Comparison of ENCODE assay signal across 8 cellular contexts in genomic region chr12:76763746-76764675, GRCh38. TPM values are rescaled to one million over a fixed set of nuclear protein-coding genes. Genes with fewer than 3 reads are reported as not detected.
A peak's percentile ranks its signal among the peaks of the same experiment; 100 is the strongest.
DNase-seq lines count a peak whose midpoint lies in the region; ATAC-seq and TF ChIP-seq lines count a peak whose summit lies in the region.

Gene ZDHHC17, plus strand, starts transcription at chr12:76764115. Its CDS starts 122 bp downstream, at chr12:76764237.

- H3K4me1 ChIP-seq in Peyer's patch (peaks cover 0 to 26% (median 8%) of the 10 kb centered on the region in 4 donors), esophagus muscularis mucosa (peaks cover 40 to 50% (median 45%) of the 10 kb centered on the region in 4 donors), muscle layer of duodenum (ENCODE audit: control insufficient read depth in 1 of 2, insufficient read depth in 2 of 2, low read length in 2 of 2) (peaks cover 6 to 29% of the 10 kb centered on the region in 2 donors)

- ATAC-seq in GM21786 (IDR thresholded peaks at IDR 0.05; ENCODE audit: unreplicated experiment) = peak; percentile 87

- intact Hi-C loops in esophagus muscularis mucosa (cut with DNase I) = loop anchor here (5.0 kb wide), 1 partner anchor 113 kb away; the partner anchor contains the start of gene CSRP2

- DNase-seq in DMS79 (lab: John Stamatoyannopoulos, UW) (peak; percentile 89), Peyer's patch (peak; percentile 87 to 96 (median 94)), esophagus muscularis mucosa (ENCODE audit: extremely low spot score) (peak; percentile 96)
- peak; percentile 94 for DNase-seq in activated T-cell treated with anti-CD3 and anti-CD28 coated beads, Interleukin-2, amount 50 U/mL, for 48 hours
- DNase-seq in stimulated activated CD8-positive, alpha-beta memory T cell treated with anti-CD3 and anti-CD28 coated beads, Interleukin-7, amount 100 ng/mL, for 24 hours (ENCODE audit: low read depth) = peak; percentile 83

- TF ChIP-seq POLR2A in Peyer's patch (IDR thresholded peaks at IDR 0.05) = peak; percentile 53 to 69
- peak; percentile 29 for TF ChIP-seq POLR2A in esophagus muscularis mucosa (IDR thresholded peaks at IDR 0.05; ENCODE audit: low read depth)

- WGBS in esophagus muscularis mucosa = 1% methylated on average over 21 of the region's 93 CpGs

- TF ChIP-seq EP300 in esophagus muscularis mucosa (IDR thresholded peaks at IDR 0.05) = no peak

- H3K27me3 ChIP-seq in Peyer's patch = no peaks in the 10 kb centered on the region
- H3K27me3 ChIP-seq in esophagus muscularis mucosa = no peaks in the 10 kb centered on the region
- no peaks in the 10 kb centered on the region for H3K27me3 ChIP-seq in muscle layer of duodenum (ENCODE audit: low read depth, low read length)

- peak within 1 kb of the TSS; percentile 66 to 97 (median 82) for H3K4me3 ChIP-seq in Peyer's patch
- peak within 1 kb of the TSS; percentile 72 to 76 (median 74) for H3K4me3 ChIP-seq in esophagus muscularis mucosa
- H3K4me3 ChIP-seq in muscle layer of duodenum (ENCODE audit: low read depth in 1 of 2, low read length in 2 of 2) = peak within 1 kb of the TSS; percentile 83 to 85

- H3K36me3 ChIP-seq in KOPT-K1 (ENCODE audit: insufficient read depth, low read length) = no peaks in the 10 kb centered on the region
- H3K36me3 ChIP-seq in Peyer's patch = no peaks in the 10 kb centered on the region
- no peaks in the 10 kb centered on the region for H3K36me3 ChIP-seq in esophagus muscularis mucosa
- peaks cover 0 to 3% of the 10 kb centered on the region in 2 donors for H3K36me3 ChIP-seq in muscle layer of duodenum (ENCODE audit: control insufficient read depth in 1 of 2, insufficient read depth in 2 of 2, low read length in 2 of 2)

- H3K9me3 ChIP-seq in KOPT-K1 (ENCODE audit: insufficient read depth, low read length, poor library complexity, severe bottlenecking) = no peaks in the 10 kb centered on the region
- H3K9me3 ChIP-seq in Peyer's patch = no peaks in the 10 kb centered on the region
- H3K9me3 ChIP-seq in esophagus muscularis mucosa = no peaks in the 10 kb centered on the region
- no peaks in the 10 kb centered on the region for H3K9me3 ChIP-seq in muscle layer of duodenum (ENCODE audit: control insufficient read depth in 1 of 2, low read length in 2 of 2)

- peak in 3 of 6 experiments; percentile 7 to 20 (median 17) for TF ChIP-seq CTCF in Peyer's patch (IDR thresholded peaks at IDR 0.05)
- TF ChIP-seq CTCF in esophagus muscularis mucosa (IDR thresholded peaks at IDR 0.05) = no peak

- H3K27ac ChIP-seq in KOPT-K1 (ENCODE audit: low read depth, low read length, poor library complexity, severe bottlenecking) (peak within 1 kb of the TSS; percentile 92), Peyer's patch (peak within 1 kb of the TSS; percentile 90 to 98 (median 92)), esophagus muscularis mucosa (replicated peaks in 1 of 4) (peak within 1 kb of the TSS; percentile 90 to 98 (median 95)), muscle layer of duodenum (ENCODE audit: low read length) (peak within 1 kb of the TSS; percentile 87)

RNA-seq across cellular contexts. Expression of gene ZDHHC17, which starts in this region (rescaled TPM):
- total RNA-seq in Peyer's patch (10 to 100 TPM; 14.7 to 88.3 (median 32.5) TPM), esophagus muscularis mucosa (10 to 100 TPM; 26.2 to 41.9 (median 38.0) TPM)

Comparison
In these comparisons a context has a peak if more than half of its experiments do, and no peak if none do; other contexts are left out.
1. Peak in every context shown above with its lines: DNase-seq, ATAC-seq, H3K4me3 ChIP-seq and H3K27ac ChIP-seq.